ENCODE assay signal across 15 cellular contexts in the genomic region with DNA sequence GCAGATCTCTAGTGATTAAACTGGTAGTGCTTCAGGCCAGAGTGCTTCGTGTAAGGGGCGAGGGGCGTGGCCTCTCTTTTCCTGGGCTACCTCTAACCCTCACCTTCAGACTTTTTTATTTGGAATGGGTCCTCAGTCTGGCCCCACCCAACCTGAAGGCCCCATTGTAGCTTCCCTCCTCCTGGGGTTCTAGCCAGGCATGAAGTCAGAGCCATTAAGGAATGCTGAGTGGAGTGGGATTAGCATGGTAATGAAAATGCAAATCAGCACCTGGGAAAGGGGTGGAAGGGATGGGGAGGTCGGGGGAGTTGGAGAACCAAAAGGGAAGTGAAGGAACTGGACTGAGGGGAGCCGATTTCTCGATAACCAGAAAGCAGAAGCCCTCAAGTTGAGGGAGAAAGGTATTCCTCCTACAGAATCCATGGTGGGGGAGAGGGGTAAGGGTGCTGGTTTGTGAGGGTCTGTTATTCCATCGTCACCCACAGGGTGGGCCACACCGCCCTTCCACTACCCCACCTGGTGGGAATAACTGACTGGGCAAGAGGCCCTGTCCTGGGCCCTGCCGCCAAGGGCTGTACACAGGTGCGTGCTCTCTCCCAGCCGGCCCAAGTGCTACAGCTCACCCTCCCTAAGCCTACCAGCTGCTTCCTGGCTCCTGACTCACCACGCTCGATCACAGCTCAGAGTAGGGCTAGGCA. TPM values are rescaled to one million over a fixed set of nuclear protein-coding genes. Genes with fewer than 3 reads are reported as not detected.
DNase-seq lines count a peak whose midpoint lies in the region; ATAC-seq and TF ChIP-seq lines count a peak whose summit lies in the region.
"Had no signal": no experiment of that assay in that cellular context is flagged by ENCODE, and none has a peak within 500 bp of the region (broad histone marks: within the 10 kb centered on the region; RNA-seq: fewer than 3 reads in every experiment).

No MANE protein-coding gene starts in this region.

- peak overlapping the region; percentile 62 for H3K9ac ChIP-seq in neural cell (ENCODE audit: low read length)

- H3F3A ChIP-seq in neural cell (ENCODE audit: insufficient read depth, low read length, poor library complexity, severe bottlenecking): no peaks in the 10 kb centered on the region

- H3K4me3 ChIP-seq in neural cell (ENCODE audit: low read length): peak overlapping the region; percentile 39
- H3K4me3 ChIP-seq in thyroid gland (replicated peaks in 1 of 3): no peak overlapping the region
- H3K4me3 ChIP-seq: ascending aorta had no signal

- peak overlapping the region; percentile 72 for H3K27ac Mint-ChIP-seq in endothelial cell (ENCODE audit: unreplicated experiment)
- H3K27ac Mint-ChIP-seq: immature natural killer cell had no signal

- TF ChIP-seq EP300 in neural cell (conservative IDR thresholded peaks at IDR 0.05; ENCODE audit: poor library complexity, severe bottlenecking): no peak

- H3K9me3 Mint-ChIP-seq in endothelial cell (ENCODE audit: unreplicated experiment): no peaks in the 10 kb centered on the region
- H3K9me3 Mint-ChIP-seq: immature natural killer cell, naive B cell had no signal

- TF ChIP-seq POLR2A in thyroid gland (IDR thresholded peaks at IDR 0.05): no peak

- no peaks in the 10 kb centered on the region for H3K9me2 ChIP-seq in neural cell (ENCODE audit: insufficient read depth, low read length)

- H4K20me1 ChIP-seq in neural cell (ENCODE audit: insufficient read depth): no peaks in the 10 kb centered on the region

- ATAC-seq in HG03439 (IDR thresholded peaks at IDR 0.05; ENCODE audit: unreplicated experiment): no peak

- H3K36me3 ChIP-seq in neural cell (ENCODE audit: insufficient read depth, low read length) (no peaks in the 10 kb centered on the region), thyroid gland (no peaks in the 10 kb centered on the region)
- H3K36me3 ChIP-seq: ascending aorta had no signal

- no peak overlapping the region for H3K4me2 ChIP-seq in neural cell (ENCODE audit: low read length)

- peaks cover 11% of the 10 kb centered on the region for H3K27me3 Mint-ChIP-seq in endothelial cell (ENCODE audit: unreplicated experiment)

- H3K27me3 ChIP-seq in neural cell (ENCODE audit: insufficient read depth, low read depth, low read length): no peaks in the 10 kb centered on the region
- H3K27me3 ChIP-seq in thyroid gland: no peaks in the 10 kb centered on the region
- H3K27me3 ChIP-seq: ascending aorta had no signal

- no peaks in the 10 kb centered on the region for H3K4me1 ChIP-seq in thyroid gland
- H3K4me1 ChIP-seq: ascending aorta had no signal

- DNase-seq in ELF-1 (ENCODE audit: low read depth, low spot score) (peak; percentile 78), NCI-H82 (lab: John Stamatoyannopoulos, UW) (peak; percentile 75), endothelial cell (ENCODE audit: low spot score) (no peak), DMS79 (lab: John Stamatoyannopoulos, UW) (no peak), occipital lobe (lab: John Stamatoyannopoulos, UW) (no peak), thyroid gland (no peak)
- DNase-seq: CD4-positive, CD25-positive, alpha-beta regulatory T cell; immature natural killer cell; Kasumi-1; naive B cell; NCI-H2081 treated with DMSO at 0.1 percent for 48 hours; Right ventricle myocardium superior had no signal

- H3K36me3 Mint-ChIP-seq in endothelial cell (ENCODE audit: low read depth, unreplicated experiment): peaks cover 24% of the 10 kb centered on the region
- H3K36me3 Mint-ChIP-seq: CD4-positive, CD25-positive, alpha-beta regulatory T cell; naive B cell had no signal

- no peak overlapping the region for H2AFZ ChIP-seq in neural cell (ENCODE audit: low read depth, low read length)

- H3K79me2 ChIP-seq in neural cell (replicated peaks; ENCODE audit: insufficient read depth, low read length): no peaks in the 10 kb centered on the region

- WGBS in thyroid gland, 2 donors: 57 to 60% methylated on average over 13 of the region's 13 CpGs

- peak overlapping the region; percentile 91 for H3K27ac ChIP-seq in neural cell (ENCODE audit: low read length)
- H3K27ac ChIP-seq in thyroid gland: no peak overlapping the region
- H3K27ac ChIP-seq: ascending aorta had no signal

- H3K4me1 Mint-ChIP-seq in endothelial cell (ENCODE audit: unreplicated experiment): peaks cover 23% of the 10 kb centered on the region
- H3K4me1 Mint-ChIP-seq: CD4-positive, CD25-positive, alpha-beta regulatory T cell; immature natural killer cell had no signal

- H3K9me3 ChIP-seq in neural cell (ENCODE audit: low read length): no peaks in the 10 kb centered on the region
- no peaks in the 10 kb centered on the region for H3K9me3 ChIP-seq in thyroid gland
- H3K9me3 ChIP-seq: ascending aorta had no signal

- TF ChIP-seq CTCF in endothelial cell (IDR thresholded peaks at IDR 0.05; ENCODE audit: unreplicated experiment) (no peak), neural cell (IDR thresholded peaks at IDR 0.05; ENCODE audit: poor library complexity, severe bottlenecking) (no peak), thyroid gland (IDR thresholded peaks at IDR 0.05) (no peak)

- no peak overlapping the region for H3K4me3 Mint-ChIP-seq in endothelial cell (ENCODE audit: unreplicated experiment)
- H3K4me3 Mint-ChIP-seq: CD4-positive, CD25-positive, alpha-beta regulatory T cell; immature natural killer cell; naive B cell had no signal

- intact Hi-C loops in thyroid gland (cut with DNase I): no loop called here

- TF ChIP-seq RAD21 in neural cell (conservative IDR thresholded peaks at IDR 0.05): no peak

TF ChIP-seq in neural cell, 6 proteins besides CTCF, POLR2A, EP300 and RAD21:
- TF ChIP-seq, protein P1, sequence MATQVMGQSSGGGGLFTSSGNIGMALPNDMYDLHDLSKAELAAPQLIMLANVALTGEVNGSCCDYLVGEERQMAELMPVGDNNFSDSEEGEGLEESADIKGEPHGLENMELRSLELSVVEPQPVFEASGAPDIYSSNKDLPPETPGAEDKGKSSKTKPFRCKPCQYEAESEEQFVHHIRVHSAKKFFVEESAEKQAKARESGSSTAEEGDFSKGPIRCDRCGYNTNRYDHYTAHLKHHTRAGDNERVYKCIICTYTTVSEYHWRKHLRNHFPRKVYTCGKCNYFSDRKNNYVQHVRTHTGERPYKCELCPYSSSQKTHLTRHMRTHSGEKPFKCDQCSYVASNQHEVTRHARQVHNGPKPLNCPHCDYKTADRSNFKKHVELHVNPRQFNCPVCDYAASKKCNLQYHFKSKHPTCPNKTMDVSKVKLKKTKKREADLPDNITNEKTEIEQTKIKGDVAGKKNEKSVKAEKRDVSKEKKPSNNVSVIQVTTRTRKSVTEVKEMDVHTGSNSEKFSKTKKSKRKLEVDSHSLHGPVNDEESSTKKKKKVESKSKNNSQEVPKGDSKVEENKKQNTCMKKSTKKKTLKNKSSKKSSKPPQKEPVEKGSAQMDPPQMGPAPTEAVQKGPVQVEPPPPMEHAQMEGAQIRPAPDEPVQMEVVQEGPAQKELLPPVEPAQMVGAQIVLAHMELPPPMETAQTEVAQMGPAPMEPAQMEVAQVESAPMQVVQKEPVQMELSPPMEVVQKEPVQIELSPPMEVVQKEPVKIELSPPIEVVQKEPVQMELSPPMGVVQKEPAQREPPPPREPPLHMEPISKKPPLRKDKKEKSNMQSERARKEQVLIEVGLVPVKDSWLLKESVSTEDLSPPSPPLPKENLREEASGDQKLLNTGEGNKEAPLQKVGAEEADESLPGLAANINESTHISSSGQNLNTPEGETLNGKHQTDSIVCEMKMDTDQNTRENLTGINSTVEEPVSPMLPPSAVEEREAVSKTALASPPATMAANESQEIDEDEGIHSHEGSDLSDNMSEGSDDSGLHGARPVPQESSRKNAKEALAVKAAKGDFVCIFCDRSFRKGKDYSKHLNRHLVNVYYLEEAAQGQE (IDR thresholded peaks at IDR 0.05; ENCODE audit: borderline replicate concordance): no peak
- TF ChIP-seq EZH2 (IDR thresholded peaks at IDR 0.05; ENCODE audit: borderline replicate concordance, insufficient read depth, low read length, poor library complexity, severe bottlenecking): no peak
- no peak for TF ChIP-seq POLR2AphosphoS5 (IDR thresholded peaks at IDR 0.05)
- no peak for TF ChIP-seq MXI1 (conservative IDR thresholded peaks at IDR 0.05; ENCODE audit: poor library complexity, severe bottlenecking)
- TF ChIP-seq SMC3 (conservative IDR thresholded peaks at IDR 0.05; ENCODE audit: poor library complexity): no peak
- TF ChIP-seq TAF1 (IDR thresholded peaks at IDR 0.05; ENCODE audit: low read depth): no peak

RNA-seq across cellular contexts. Expression of a gene that starts 14.1 kb away (rescaled TPM):
- total RNA-seq in endothelial cell (ENCODE audit: unreplicated experiment) (12.7 TPM), occipital lobe (1.2 TPM), thyroid gland (1 to 10 TPM in 3 of 4 donors, under 1 TPM in 1; 0.46 to 2.3 (median 1.4) TPM)
- polyA plus RNA-seq in neural cell: 0.72 and 1.7 TPM in 2 replicates
- 5.4 and 13.0 TPM in 2 replicates for polyA minus RNA-seq in neural cell
- polyA plus RNA-seq: CD4-positive, CD25-positive, alpha-beta regulatory T cell had no signal

RNA-seq across cellular contexts. Expression of a gene that starts 18.6 kb away (rescaled TPM):
- 6.9 TPM for total RNA-seq in endothelial cell (ENCODE audit: unreplicated experiment)
- 51.3 and 58.2 TPM in 2 replicates for polyA plus RNA-seq in neural cell
- 25.8 and 37.0 TPM in 2 replicates for polyA minus RNA-seq in neural cell
- 6.9 TPM for total RNA-seq in occipital lobe
- total RNA-seq in thyroid gland: 10 to 100 TPM; 15.3 to 48.1 (median 28.3) TPM

RNA-seq across cellular contexts. Expression of a gene that starts 30.1 kb away (rescaled TPM):
- 134 TPM for total RNA-seq in endothelial cell (ENCODE audit: unreplicated experiment)
- 127 and 163 TPM in 2 replicates for polyA plus RNA-seq in neural cell
- polyA minus RNA-seq in neural cell: 46.5 and 53.4 TPM in 2 replicates
- total RNA-seq in occipital lobe: 10.0 TPM
- 100 to 1,000 TPM in 3 of 4 donors, 10 to 100 TPM in 1; 71.6 to 128 (median 114) TPM for total RNA-seq in thyroid gland

RNA-seq across cellular contexts. Expression of a gene that starts 41.1 kb away (rescaled TPM):
- 0.64 TPM for total RNA-seq in endothelial cell (ENCODE audit: unreplicated experiment)
- 68.2 and 76.9 TPM in 2 replicates for polyA plus RNA-seq in neural cell
- 59.4 and 60.7 TPM in 2 replicates for polyA minus RNA-seq in neural cell
- total RNA-seq in occipital lobe: 28.9 TPM
- total RNA-seq in thyroid gland: under 1 TPM in 3 of 4 donors, not detected in 1; 0.11 to 0.54 (median 0.27) TPM
- total RNA-seq: CD4-positive, CD25-positive, alpha-beta regulatory T cell had no signal

Comparison
In these comparisons a context has a peak if more than half of its experiments do, and no peak if none do; other contexts are left out.
1. DNase-seq: peak in ELF-1 (single experiment) and NCI-H82 (single experiment); none in endothelial cell (single experiment), DMS79 (single experiment), occipital lobe (single experiment) and thyroid gland (0 of 2).